ENCODE assay signal across 13 cellular contexts in genomic region chr7:123674399-123675091, GRCh38. TPM values are rescaled to one million over a fixed set of nuclear protein-coding genes. Genes with fewer than 3 reads are reported as not detected.
DNase-seq lines count a peak whose midpoint lies in the region; ATAC-seq and TF ChIP-seq lines count a peak whose summit lies in the region.
"Had no signal": no experiment of that assay in that cellular context is flagged by ENCODE, and none has a peak within 500 bp of the region (broad histone marks: within the 10 kb centered on the region; RNA-seq: fewer than 3 reads in every experiment).

No MANE protein-coding gene starts in this region.

- TF ChIP-seq CTCF in choroid plexus epithelial cell (conservative IDR thresholded peaks at IDR 0.05; ENCODE audit: low read depth, low read length) (no peak), left lung (IDR thresholded peaks at IDR 0.05) (no peak), brain microvascular endothelial cell (IDR thresholded peaks at IDR 0.05; ENCODE audit: low read depth, low read length, missing control alignments) (no peak)

- H3K4me1 ChIP-seq in left lung = peaks cover 0 to 6% of the 10 kb centered on the region in 2 donors

- intact Hi-C loops in left lung (cut with DNase I) = no loop called here

- H3K4me3 ChIP-seq in choroid plexus epithelial cell (ENCODE audit: low read depth, low read length) = no peak overlapping the region
- no peak overlapping the region for H3K4me3 ChIP-seq in left lung
- H3K4me3 ChIP-seq in brain microvascular endothelial cell (ENCODE audit: low read depth, low read length) = no peak overlapping the region
- H3K4me3 ChIP-seq: skin epidermis had no signal

- H3K36me3 ChIP-seq in left lung (no peaks in the 10 kb centered on the region), brain microvascular endothelial cell (replicated peaks) (no peaks in the 10 kb centered on the region)

- no peaks in the 10 kb centered on the region for H3K9me3 ChIP-seq in left lung

- no peaks in the 10 kb centered on the region for H3K27me3 ChIP-seq in left lung
- H3K27me3 ChIP-seq in brain microvascular endothelial cell (replicated peaks) = no peaks in the 10 kb centered on the region

- ATAC-seq in left lung = peak; percentile 43
- ATAC-seq in GM18502 (IDR thresholded peaks at IDR 0.05; ENCODE audit: poor library complexity, unreplicated experiment) = no peak
- ATAC-seq: activated CD4-positive, CD25-positive, alpha-beta regulatory T cell treated with anti-CD3 and anti-CD28 coated beads, Interleukin-2, amount 50 U/mL, for 24 hours had no signal

- no peak overlapping the region for H3K27ac ChIP-seq in left lung
- H3K27ac ChIP-seq in brain microvascular endothelial cell = no peak overlapping the region

- in situ Hi-C loops in brain microvascular endothelial cell (cut with HindIII; ENCODE audit: low pct_ligation_motif_present, low sequenced_read_pairs) = no loop called here

- peak; percentile 30 for DNase-seq in HS-5 (ENCODE audit: low read depth)
- peak; percentile 50 for DNase-seq in choroid plexus epithelial cell (ENCODE audit: low read depth)
- DNase-seq in left lung = no peak
- peak; percentile 47 for DNase-seq in superior temporal gyrus (ENCODE audit: extremely low spot score)
- DNase-seq in HT-29 (ENCODE audit: low spot score) = no peak
- no peak for DNase-seq in brain microvascular endothelial cell
- DNase-seq: MV-4-11, NCI-H2171 treated with DMSO at 0.1 percent for 48 hours had no signal

RNA-seq across cellular contexts. Expression of gene LMOD2, which starts 18.9 kb away (rescaled TPM):
- not detected for total RNA-seq in left lung
- not detected in 2 replicates for total RNA-seq in HT-29 (2014; rRNA removed; shearing (Covaris generic))
- total RNA-seq: mucosa of gallbladder, temporal lobe had no signal

Comparison
In these comparisons a context has a peak if more than half of its experiments do, and no peak if none do; other contexts are left out.
1. DNase-seq: peak in HS-5 (single experiment), choroid plexus epithelial cell (single experiment) and superior temporal gyrus (single experiment); none in left lung (0 of 2), HT-29 (single experiment) and brain microvascular endothelial cell (single experiment).